1 cellular context compared by ENCODE assay signal in the genomic region with DNA sequence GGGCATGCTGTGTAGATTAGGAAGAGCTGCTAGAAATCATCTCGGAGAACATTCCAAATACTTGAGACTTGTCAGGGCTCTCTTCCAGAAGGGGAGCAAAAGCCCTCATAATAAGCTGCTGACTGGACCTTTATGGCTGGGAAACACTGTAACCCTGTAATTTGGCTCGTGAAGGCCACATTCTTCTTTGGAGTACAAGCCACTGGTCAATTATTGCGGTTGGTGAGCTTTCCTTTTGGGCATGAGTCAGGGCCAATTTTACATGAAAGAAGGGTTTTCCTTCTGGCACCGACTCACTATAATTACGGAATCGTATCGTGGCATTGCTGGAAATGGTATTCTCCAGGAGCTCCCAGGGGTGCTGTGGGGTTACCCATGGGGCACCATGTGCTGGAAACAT.
TF ChIP-seq lines count a peak whose summit lies in the region.

No MANE protein-coding gene starts in this region.

TF ChIP-seq in SK-N-SH treated with all-trans-retinoic acid at 6 μM for 48 hours, 23 proteins besides CTCF, POLR2A, EP300 and RAD21 (continued from another document):
- TF ChIP-seq, protein P1, sequence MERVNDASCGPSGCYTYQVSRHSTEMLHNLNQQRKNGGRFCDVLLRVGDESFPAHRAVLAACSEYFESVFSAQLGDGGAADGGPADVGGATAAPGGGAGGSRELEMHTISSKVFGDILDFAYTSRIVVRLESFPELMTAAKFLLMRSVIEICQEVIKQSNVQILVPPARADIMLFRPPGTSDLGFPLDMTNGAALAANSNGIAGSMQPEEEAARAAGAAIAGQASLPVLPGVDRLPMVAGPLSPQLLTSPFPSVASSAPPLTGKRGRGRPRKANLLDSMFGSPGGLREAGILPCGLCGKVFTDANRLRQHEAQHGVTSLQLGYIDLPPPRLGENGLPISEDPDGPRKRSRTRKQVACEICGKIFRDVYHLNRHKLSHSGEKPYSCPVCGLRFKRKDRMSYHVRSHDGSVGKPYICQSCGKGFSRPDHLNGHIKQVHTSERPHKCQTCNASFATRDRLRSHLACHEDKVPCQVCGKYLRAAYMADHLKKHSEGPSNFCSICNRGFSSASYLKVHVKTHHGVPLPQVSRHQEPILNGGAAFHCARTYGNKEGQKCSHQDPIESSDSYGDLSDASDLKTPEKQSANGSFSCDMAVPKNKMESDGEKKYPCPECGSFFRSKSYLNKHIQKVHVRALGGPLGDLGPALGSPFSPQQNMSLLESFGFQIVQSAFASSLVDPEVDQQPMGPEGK (CRISPR knock-in tag; IDR thresholded peaks at IDR 0.05; ENCODE audit: borderline replicate concordance), result no peak
- no peak for TF ChIP-seq ESRRG (CRISPR knock-in tag; IDR thresholded peaks at IDR 0.05)
- TF ChIP-seq ZFP3 (CRISPR knock-in tag; IDR thresholded peaks at IDR 0.05), result no peak
- no peak for TF ChIP-seq OSR1 (CRISPR knock-in tag; IDR thresholded peaks at IDR 0.05)
- no peak for TF ChIP-seq SNAI2 (CRISPR knock-in tag; IDR thresholded peaks at IDR 0.05)
- no peak for TF ChIP-seq CSDC2 (CRISPR knock-in tag; IDR thresholded peaks at IDR 0.05)
- no peak for TF ChIP-seq ARNTL (CRISPR knock-in tag; IDR thresholded peaks at IDR 0.05; ENCODE audit: borderline replicate concordance, low read depth)
